26 cellular contexts compared by ENCODE assay signal in genomic region chr11:47586043-47586442, GRCh38. TPM values are rescaled to one million over a fixed set of nuclear protein-coding genes. Genes with fewer than 3 reads are reported as not detected.
DNase-seq lines count a peak whose midpoint lies in the region; TF ChIP-seq lines count a peak whose summit lies in the region.
"Had no signal": no experiment of that assay in that cellular context is flagged by ENCODE, and none has a peak within 500 bp of the region (broad histone marks: within the 10 kb centered on the region; RNA-seq: fewer than 3 reads in every experiment).

No MANE protein-coding gene starts in this region.

- H3K36me3 ChIP-seq in mesenchymal stem cell (ENCODE audit: control insufficient read depth in 1 of 2, insufficient read depth in 2 of 2, low read depth in 1 of 2, low read length in 2 of 2) (peaks cover 41 to 51% of the 10 kb centered on the region in 2 experiments), skeletal muscle tissue (ENCODE audit: control insufficient read depth in 3 of 3, insufficient read depth in 3 of 3, low read length in 3 of 3) (peaks cover 36 to 43% (median 38%) of the 10 kb centered on the region in 3 donors)

- H4K91ac ChIP-seq in mesenchymal stem cell (ENCODE audit: low read length): no peak overlapping the region

- no peak overlapping the region for H3K4me2 ChIP-seq in mesenchymal stem cell (ENCODE audit: low read length, poor library complexity, severe bottlenecking)

- WGBS in mesenchymal stem cell: 95% methylated on average over 8 of the region's 8 CpGs

- no peak overlapping the region for H4K8ac ChIP-seq in mesenchymal stem cell (ENCODE audit: low read length)

- DNase-seq in fibroblast of the aortic adventitia (ENCODE audit: low read depth): peak; percentile 41
- DNase-seq in mesenchymal stem cell: no peak
- no peak for DNase-seq in germinal center (ENCODE audit: low spot score)
- DNase-seq in T-helper 1 cell: no peak
- no peak for DNase-seq in RKO (ENCODE audit: low spot score)
- DNase-seq: activated CD4-positive, alpha-beta T cell treated with anti-CD3 and anti-CD28 coated beads, Interleukin-2, amount 50 U/mL, for 48 hours; amygdala; COR-L47; DMS79; GF-D8; kidney glomerular epithelial cell; mammary epithelial cell; NCI-H1105 treated with DMSO at 0.1 percent for 48 hours; NCI-H2029 treated with DMSO at 0.1 percent for 48 hours; NCI-H345; stimulated activated CD4-positive, alpha-beta T cell treated with anti-CD3 and anti-CD28 coated beads, Interleukin-12 subunit alpha, Interleukin-12 subunit beta, amount 100 ng/mL, for 4 hours; stimulated activated CD4-positive, alpha-beta T cell treated with anti-CD3 and anti-CD28 coated beads, Interleukin-4, amount 100 ng/mL, for 1 hour; upper lobe of left lung had no signal

- no peak overlapping the region for H2BK12ac ChIP-seq in mesenchymal stem cell (ENCODE audit: low read length in 2 of 2)

- H3K4ac ChIP-seq in mesenchymal stem cell (ENCODE audit: low read depth in 1 of 2, low read length in 2 of 2): no peak overlapping the region

- H3K79me1 ChIP-seq in mesenchymal stem cell (replicated peaks; ENCODE audit: low read length, poor library complexity, severe bottlenecking): peaks cover 6% of the 10 kb centered on the region

- TF ChIP-seq CTCF in fibroblast of the aortic adventitia (IDR thresholded peaks at IDR 0.05; ENCODE audit: insufficient read depth, low read length): no peak

- no peak overlapping the region for H3K4me3 ChIP-seq in fibroblast of the aortic adventitia (ENCODE audit: low read depth, low read length)
- H3K4me3 ChIP-seq in mesenchymal stem cell (ENCODE audit: insufficient read depth in 1 of 2, low read depth in 1 of 2, low read length in 2 of 2): no peak overlapping the region
- no peak overlapping the region for H3K4me3 ChIP-seq in skeletal muscle tissue (ENCODE audit: low read length in 3 of 3)
- H3K4me3 ChIP-seq: upper lobe of left lung had no signal

- H3K9ac ChIP-seq in mesenchymal stem cell (ENCODE audit: low read length): peak overlapping the region; percentile 49
- no peak overlapping the region for H3K9ac ChIP-seq in skeletal muscle tissue (ENCODE audit: low read depth in 1 of 3, low read length in 3 of 3)

- H3K27ac ChIP-seq in angular gyrus (ENCODE audit: low read depth, low read length): peak overlapping the region; percentile 22
- H3K27ac ChIP-seq in mesenchymal stem cell (ENCODE audit: low read length, poor library complexity, severe bottlenecking): no peak overlapping the region
- H3K27ac ChIP-seq in skeletal muscle tissue (ENCODE audit: low read depth, low read length): peak overlapping the region; percentile 12
- H3K27ac ChIP-seq: upper lobe of left lung had no signal

- no peak overlapping the region for H2AK5ac ChIP-seq in mesenchymal stem cell (ENCODE audit: low read length, severe bottlenecking)

- no peak overlapping the region for H3K18ac ChIP-seq in mesenchymal stem cell (ENCODE audit: low read depth in 1 of 2, low read length in 2 of 2)

- H3K9me3 ChIP-seq in mesenchymal stem cell (ENCODE audit: control insufficient read depth, low read length) (no peaks in the 10 kb centered on the region), skeletal muscle tissue (ENCODE audit: control insufficient read depth in 3 of 3, low read length in 3 of 3) (no peaks in the 10 kb centered on the region)
- H3K9me3 ChIP-seq: upper lobe of left lung had no signal

- no peak overlapping the region for H2BK15ac ChIP-seq in mesenchymal stem cell (ENCODE audit: low read depth, poor library complexity, severe bottlenecking)

- H2AFZ ChIP-seq in mesenchymal stem cell (ENCODE audit: low read depth, low read length): no peak overlapping the region

- no peak overlapping the region for H3K14ac ChIP-seq in mesenchymal stem cell (ENCODE audit: low read length in 2 of 2)

- H3K4me1 ChIP-seq in mesenchymal stem cell (ENCODE audit: control insufficient read depth, insufficient read depth, low read depth, low read length) (no peaks in the 10 kb centered on the region), skeletal muscle tissue (ENCODE audit: control insufficient read depth in 3 of 3, insufficient read depth in 3 of 3, low read length in 3 of 3) (peaks cover 6 to 14% (median 9%) of the 10 kb centered on the region in 3 donors)

- no peaks in the 10 kb centered on the region for H3K27me3 ChIP-seq in mesenchymal stem cell (ENCODE audit: control insufficient read depth in 1 of 2, insufficient read depth in 1 of 2, low read length in 2 of 2)
- peaks cover 15 to 21% (median 19%) of the 10 kb centered on the region in 3 donors for H3K27me3 ChIP-seq in skeletal muscle tissue (ENCODE audit: control insufficient read depth in 3 of 3, insufficient read depth in 3 of 3, low read length in 3 of 3)

- no peak overlapping the region for H2BK5ac ChIP-seq in mesenchymal stem cell (ENCODE audit: low read depth, low read length, poor library complexity, severe bottlenecking)

- no peak overlapping the region for H2BK120ac ChIP-seq in mesenchymal stem cell (ENCODE audit: low read depth, low read length)

- H3K23ac ChIP-seq in mesenchymal stem cell (ENCODE audit: low read length in 2 of 2): no peak overlapping the region

RNA-seq across cellular contexts. Expression of gene FAM180B, which starts 0.4 kb away (rescaled TPM):
- total RNA-seq in fibroblast of the aortic adventitia (ENCODE audit: low replicate concordance) (not detected in 2 replicates), skeletal muscle tissue (2.1 TPM)
- not detected for polyA plus RNA-seq in mesenchymal stem cell (2013, experiment 1 of 2)
- polyA plus RNA-seq in mesenchymal stem cell (2013, experiment 2 of 2): not detected
- total RNA-seq: activated T-helper 17 cell treated with anti-CD3 and anti-CD28 coated beads, Interleukin-2, amount 50 U/mL, for 72 hours; mammary epithelial cell; MCF 10A; renal cortical epithelial cell; RPMI7951; T-helper 1 cell treated with Interleukin-12 subunit alpha and Interleukin-12 subunit beta and Interleukin-4 antibody, amounts not matched to agents 30 ng/mL and 1 ng/mL, for 36 hours had no signal
- polyA plus RNA-seq: AG04450, mammary epithelial cell had no signal

RNA-seq across cellular contexts. Expression of gene NDUFS3, which starts 7.2 kb away (rescaled TPM):
- total RNA-seq in fibroblast of the aortic adventitia (ENCODE audit: low replicate concordance) (56.5 and 157 TPM in 2 replicates), skeletal muscle tissue (95.5 TPM)
- 76.5 TPM for polyA plus RNA-seq in mesenchymal stem cell (2013, experiment 1 of 2)
- 83.4 TPM for polyA plus RNA-seq in mesenchymal stem cell (2013, experiment 2 of 2)

RNA-seq across cellular contexts. Expression of gene KBTBD4, which starts 7.3 kb away (rescaled TPM):
- 28.4 and 29.9 TPM in 2 replicates for total RNA-seq in fibroblast of the aortic adventitia (ENCODE audit: low replicate concordance)
- polyA plus RNA-seq in mesenchymal stem cell (2013, experiment 1 of 2): 8.3 TPM
- polyA plus RNA-seq in mesenchymal stem cell (2013, experiment 2 of 2): 8.3 TPM
- 19.8 TPM for total RNA-seq in skeletal muscle tissue

RNA-seq across cellular contexts. Expression of gene C1QTNF4, which starts 8.2 kb away (rescaled TPM):
- not detected in 2 replicates for total RNA-seq in fibroblast of the aortic adventitia (ENCODE audit: low replicate concordance)
- 0.04 TPM for polyA plus RNA-seq in mesenchymal stem cell (2013, experiment 1 of 2)
- polyA plus RNA-seq in mesenchymal stem cell (2013, experiment 2 of 2): 0.04 TPM
- total RNA-seq in skeletal muscle tissue: 6.8 TPM
- total RNA-seq: renal cortical epithelial cell, RPMI7951 had no signal
- polyA plus RNA-seq: mammary epithelial cell had no signal

RNA-seq across cellular contexts. Expression of gene PTPMT1, which starts 20.6 kb away (rescaled TPM):
- 25.6 and 44.1 TPM in 2 replicates for total RNA-seq in fibroblast of the aortic adventitia (ENCODE audit: low replicate concordance)
- polyA plus RNA-seq in mesenchymal stem cell (2013, experiment 1 of 2): 55.4 TPM
- polyA plus RNA-seq in mesenchymal stem cell (2013, experiment 2 of 2): 56.2 TPM
- total RNA-seq in skeletal muscle tissue: 18.8 TPM
